In the genomic region with DNA sequence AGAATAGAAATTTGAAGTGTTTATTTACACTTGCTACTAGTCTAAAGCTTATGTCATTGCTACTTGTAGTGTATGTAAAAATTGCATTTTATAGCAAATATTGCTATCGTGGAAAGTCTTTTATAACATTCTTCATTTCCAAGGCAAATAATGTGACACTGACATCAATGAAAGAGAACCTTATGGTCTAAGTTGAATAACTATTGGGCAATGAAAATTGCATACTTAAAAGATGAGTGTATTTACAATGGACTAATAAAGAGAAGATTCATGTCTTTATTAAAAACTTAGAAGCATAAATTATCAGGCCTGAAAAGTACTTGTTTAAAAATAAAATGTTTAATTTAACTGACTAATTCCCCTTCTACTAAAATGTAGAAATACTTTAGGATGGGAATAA, we compare ENCODE assay signal across 18 cellular contexts.
"Had no signal": no experiment of that assay in that cellular context is flagged by ENCODE, and none has a peak within 500 bp of the region (broad histone marks: within the 10 kb centered on the region; RNA-seq: fewer than 3 reads in every experiment).

No MANE protein-coding gene starts in this region.

- H3K4me1 Mint-ChIP-seq: natural killer cell; neural crest cell; stimulated activated naive B cell treated with anti-CD40 and anti-IgM and Interleukin-4, amounts not matched to agents 10 μg/mL and 1 μg/mL and 100 μg/mL, for 72 hours had no signal

- H3K27me3 ChIP-seq: neutrophil, right lobe of liver, tibial nerve, upper lobe of left lung had no signal

- H3K27me3 Mint-ChIP-seq: progenitor cell of endocrine pancreas; stimulated activated naive B cell treated with anti-CD40 and anti-IgM and Interleukin-4, amounts not matched to agents 10 μg/mL and 1 μg/mL and 100 μg/mL, for 72 hours; stimulated activated naive CD8-positive, alpha-beta T cell treated with anti-CD3 and anti-CD28 coated beads, Interleukin-15, Interleukin-2, amounts not matched to agents 100 ng/mL and 50 ng/mL, for 24 hours had no signal

- H3K79me2 ChIP-seq: parathyroid adenoma had no signal

- H3K36me3 Mint-ChIP-seq: natural killer cell; stimulated activated naive B cell treated with anti-CD40 and anti-IgM and Interleukin-4, amounts not matched to agents 10 μg/mL and 1 μg/mL and 100 μg/mL, for 72 hours had no signal

- H3K4me3 ChIP-seq: lower lobe of right lung, right lobe of liver, thoracic aorta, tibial nerve, upper lobe of left lung had no signal

- H2AFZ ChIP-seq: parathyroid adenoma had no signal

- DNase-seq: cortex of kidney; head of caudate nucleus; left ventricle myocardium superior; lower lobe of right lung; natural killer cell; right lobe of liver; small intestine; stimulated activated CD4-positive, alpha-beta T cell treated with anti-CD3 and anti-CD28 coated beads, Interleukin-15, amount 100 ng/mL, for 24 hours; stimulated activated CD4-positive, alpha-beta T cell treated with anti-CD3 and anti-CD28 coated beads, Interleukin-2, amount 100 ng/mL, for 48 hours; stimulated activated naive B cell treated with anti-CD40 and anti-IgM and Interleukin-4, amounts not matched to agents 10 μg/mL and 1 μg/mL and 100 μg/mL, for 72 hours; upper lobe of left lung had no signal

- H3K9me3 Mint-ChIP-seq: neural crest cell; stimulated activated naive B cell treated with anti-CD40 and anti-IgM and Interleukin-4, amounts not matched to agents 10 μg/mL and 1 μg/mL and 100 μg/mL, for 72 hours; stimulated activated naive CD8-positive, alpha-beta T cell treated with anti-CD3 and anti-CD28 coated beads, Interleukin-15, Interleukin-2, amounts not matched to agents 100 ng/mL and 50 ng/mL, for 24 hours had no signal

- ATAC-seq: left ventricle myocardium superior; lower lobe of right lung; natural killer cell; right lobe of liver; stimulated activated naive B cell treated with anti-CD40 and anti-IgM and Interleukin-4, amounts not matched to agents 10 μg/mL and 1 μg/mL and 100 μg/mL, for 72 hours had no signal

- H3K4me1 ChIP-seq: lower lobe of right lung, parathyroid adenoma, tibial nerve, upper lobe of left lung had no signal

- H3K9ac ChIP-seq: parathyroid adenoma had no signal

- H3K27ac Mint-ChIP-seq: natural killer cell; progenitor cell of endocrine pancreas; stimulated activated naive B cell treated with anti-CD40 and anti-IgM and Interleukin-4, amounts not matched to agents 10 μg/mL and 1 μg/mL and 100 μg/mL, for 72 hours; stimulated activated naive CD8-positive, alpha-beta T cell treated with anti-CD3 and anti-CD28 coated beads, Interleukin-15, Interleukin-2, amounts not matched to agents 100 ng/mL and 50 ng/mL, for 24 hours had no signal

- H3K4me3 Mint-ChIP-seq: natural killer cell; neural crest cell; stimulated activated naive B cell treated with anti-CD40 and anti-IgM and Interleukin-4, amounts not matched to agents 10 μg/mL and 1 μg/mL and 100 μg/mL, for 72 hours; stimulated activated naive CD8-positive, alpha-beta T cell treated with anti-CD3 and anti-CD28 coated beads, Interleukin-15, Interleukin-2, amounts not matched to agents 100 ng/mL and 50 ng/mL, for 24 hours had no signal

- H3K36me3 ChIP-seq: lower lobe of right lung, neutrophil, right lobe of liver, thoracic aorta, tibial nerve, upper lobe of left lung had no signal

- H3K27ac ChIP-seq: lower lobe of right lung, neutrophil, parathyroid adenoma, right lobe of liver, thoracic aorta, tibial nerve, upper lobe of left lung had no signal

- H3K9me3 ChIP-seq: lower lobe of right lung, neutrophil, right lobe of liver, thoracic aorta, tibial nerve, upper lobe of left lung had no signal
